9 cellular contexts compared by ENCODE assay signal in the genomic region with DNA sequence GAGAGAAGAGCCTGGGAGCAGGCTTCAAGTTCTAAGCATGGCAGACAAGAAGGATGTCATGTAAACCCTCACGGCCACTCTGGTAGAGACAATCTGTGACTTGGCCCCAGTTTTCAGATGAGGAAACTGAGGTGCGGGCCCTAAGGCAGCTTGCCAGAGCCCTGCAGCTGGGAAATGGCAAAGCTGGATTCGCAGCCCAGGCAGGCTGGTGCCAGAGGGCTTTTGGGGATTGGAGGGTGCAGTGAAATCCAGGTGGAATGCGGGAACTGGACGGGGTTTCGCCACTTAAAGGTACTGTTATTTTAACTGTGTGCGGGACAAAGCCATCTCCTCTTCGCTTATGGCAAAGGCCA. TPM values are rescaled to one million over a fixed set of nuclear protein-coding genes. Genes with fewer than 3 reads are reported as not detected.
DNase-seq lines count a peak whose midpoint lies in the region; ATAC-seq, FAIRE-seq and TF ChIP-seq lines count a peak whose summit lies in the region.
"Had no signal": no experiment of that assay in that cellular context is flagged by ENCODE, and none has a peak within 500 bp of the region (broad histone marks: within the 10 kb centered on the region; RNA-seq: fewer than 3 reads in every experiment).

No MANE protein-coding gene starts in this region.

- no peak overlapping the region for H3K4me3 Mint-ChIP-seq in T-cell

- H3K4me1 ChIP-seq in BLaER1 treated with 17β-estradiol and CSF1 and Interleukin-3, amounts not matched to agents 10 nM and 100 nM = peaks cover 14 to 29% (median 19%) of the 10 kb centered on the region in 10 experiments
- H3K4me1 ChIP-seq in MM.1S (ENCODE audit: low read length) (0 out of 2 replicates have a peak, but pooled peaks cover 2% of the 10 kb centered on the region), duodenal mucosa (ENCODE audit: control insufficient read depth in 1 of 2, insufficient read depth in 2 of 2, low read length in 2 of 2) (peaks cover 24 to 51% of the 10 kb centered on the region in 2 donors), pancreas (peaks cover 4 to 18% (median 12%) of the 10 kb centered on the region in 3 donors)

- CTCF ChIA-PET in T-cell (lab: Charles Lee) = no interaction called here

- H3K36me3 ChIP-seq in BLaER1 treated with 17β-estradiol and CSF1 and Interleukin-3, amounts not matched to agents 10 nM and 100 nM = no peaks in the 10 kb centered on the region
- no peaks in the 10 kb centered on the region for H3K36me3 ChIP-seq in MM.1S (replicated peaks; ENCODE audit: insufficient read depth, low read length)
- peaks cover 0 to 5% of the 10 kb centered on the region in 2 donors for H3K36me3 ChIP-seq in duodenal mucosa (ENCODE audit: control insufficient read depth in 1 of 2, insufficient read depth in 2 of 2, low read length in 2 of 2)
- no peaks in the 10 kb centered on the region for H3K36me3 ChIP-seq in pancreas

- H3K9me3 Mint-ChIP-seq in T-cell = no peaks in the 10 kb centered on the region

- H3K79me2 ChIP-seq in MM.1S (ENCODE audit: low read length) = no peaks in the 10 kb centered on the region

- peak overlapping the region; percentile 67; the same call in 1 of the 2 replicates for H2AFZ ChIP-seq in MM.1S (ENCODE audit: low read length)

- peaks cover 4 to 9% (median 8%) of the 10 kb centered on the region in 3 donors for H3K4me1 Mint-ChIP-seq in T-cell

- 2 to 9% methylated on average over 8 of the region's 8 CpGs for WGBS in pancreas, 2 donors

- ATAC-seq in pancreas = peak; percentile 0 to 1 (median 0)
- no peak for ATAC-seq in T-cell (replicated peaks in 1 of 4)
- no peak for ATAC-seq in GM18858 (IDR thresholded peaks at IDR 0.05; ENCODE audit: unreplicated experiment)
- no peak for ATAC-seq in HG02973 (IDR thresholded peaks at IDR 0.05; ENCODE audit: unreplicated experiment)

- H3K27ac ChIP-seq in BLaER1 treated with 17β-estradiol and CSF1 and Interleukin-3, amounts not matched to agents 10 nM and 100 nM = peak overlapping the region; percentile 47 to 80 (median 66); a peak in 20 of 22 replicates
- no peak overlapping the region for H3K27ac ChIP-seq in MM.1S (ENCODE audit: low read length)
- H3K27ac ChIP-seq in duodenal mucosa (ENCODE audit: low read depth, low read length) = peak overlapping the region; percentile 90
- H3K27ac ChIP-seq in pancreas = peak overlapping the region; percentile 88 to 96 (median 90)

- peaks cover 8 to 23% of the 10 kb centered on the region in 2 donors for H3K27me3 Mint-ChIP-seq in T-cell

- peaks cover 0 to 7% (median 0%) of the 10 kb centered on the region in 11 experiments; a peak in 1 of 22 replicates for H4K20me1 ChIP-seq in BLaER1 treated with 17β-estradiol and CSF1 and Interleukin-3, amounts not matched to agents 10 nM and 100 nM
- H4K20me1 ChIP-seq in MM.1S (ENCODE audit: insufficient read depth, low read length) = no peaks in the 10 kb centered on the region

- peaks cover 0 to 40% (median 35%) of the 10 kb centered on the region in 11 experiments; a peak in 19 of 22 replicates for H3K27me3 ChIP-seq in BLaER1 treated with 17β-estradiol and CSF1 and Interleukin-3, amounts not matched to agents 10 nM and 100 nM
- H3K27me3 ChIP-seq in MM.1S (replicated peaks; ENCODE audit: insufficient read depth, low read length) (no peaks in the 10 kb centered on the region), duodenal mucosa (ENCODE audit: control insufficient read depth in 1 of 2, insufficient read depth in 2 of 2, low read length in 2 of 2) (no peaks in the 10 kb centered on the region), pancreas (no peaks in the 10 kb centered on the region)

- H3K4me3 ChIP-seq in BLaER1 treated with 17β-estradiol and CSF1 and Interleukin-3, amounts not matched to agents 10 nM and 100 nM = no peak overlapping the region
- H3K4me3 ChIP-seq in MM.1S (ENCODE audit: low read length) = no peak overlapping the region
- peak overlapping the region; percentile 43 to 46 for H3K4me3 ChIP-seq in duodenal mucosa (ENCODE audit: low read depth in 1 of 2, low read length in 2 of 2)
- peak overlapping the region in 2 of 4 donors; percentile 38 to 57 for H3K4me3 ChIP-seq in pancreas

- DNase-seq in MM.1S (no peak), pancreas (peak in 1 of 6 donors; percentile 56), T-cell (no peak), NCI-H1694 treated with DMSO at 0.1 percent for 48 hours (lab: John Stamatoyannopoulos, UW) (no peak)

- H3K9ac ChIP-seq in BLaER1 treated with 17β-estradiol and CSF1 and Interleukin-3, amounts not matched to agents 10 nM and 100 nM = peak overlapping the region; percentile 37 to 68 (median 55); a peak in 17 of 22 replicates
- H3K9ac ChIP-seq in MM.1S (ENCODE audit: low read length) (no peak overlapping the region), duodenal mucosa (ENCODE audit: low read depth in 1 of 2, low read length in 2 of 2) (peak overlapping the region; percentile 39 to 84)

- H3K9me2 ChIP-seq in MM.1S (replicated peaks; ENCODE audit: insufficient read depth, low read length) = no peaks in the 10 kb centered on the region

- peak overlapping the region; percentile 40 to 98 (median 76); a peak in 21 of 22 replicates for H3K4me2 ChIP-seq in BLaER1 treated with 17β-estradiol and CSF1 and Interleukin-3, amounts not matched to agents 10 nM and 100 nM
- H3K4me2 ChIP-seq in MM.1S (ENCODE audit: low read depth, low read length) = peak overlapping the region; percentile 92; the same call in 1 of the 2 replicates

- no peak for FAIRE-seq in pancreas (lab: Jason Lieb, UNC)
- FAIRE-seq: islet of Langerhans had no signal

- intact Hi-C loops in pancreas (cut with DNase I) = no loop called here

- POLR2A ChIA-PET in T-cell (lab: Charles Lee) = no interaction called here

- no peaks in the 10 kb centered on the region; a peak in 1 of 22 replicates for H3K9me3 ChIP-seq in BLaER1 treated with 17β-estradiol and CSF1 and Interleukin-3, amounts not matched to agents 10 nM and 100 nM (replicated peaks in 1 of 11)
- H3K9me3 ChIP-seq in MM.1S (replicated peaks; ENCODE audit: insufficient read depth, low read length) (no peaks in the 10 kb centered on the region), duodenal mucosa (ENCODE audit: control insufficient read depth in 1 of 2, low read length in 2 of 2) (no peaks in the 10 kb centered on the region), pancreas (no peaks in the 10 kb centered on the region)

- no peaks in the 10 kb centered on the region for H3F3A ChIP-seq in MM.1S (ENCODE audit: insufficient read depth, low read length)

- TF ChIP-seq CTCF in MM.1S (IDR thresholded peaks at IDR 0.05; ENCODE audit: low read length) (no peak), pancreas (IDR thresholded peaks at IDR 0.05) (no peak)

- H3K36me3 Mint-ChIP-seq in T-cell = no peaks in the 10 kb centered on the region

- H3K27ac Mint-ChIP-seq in T-cell = no peak overlapping the region

RNA-seq across cellular contexts. Expression of a gene that starts 0.5 kb away (rescaled TPM):
- total RNA-seq in pancreas = 1 to 10 TPM; 3.6 to 4.5 (median 3.8) TPM
- 10 to 100 TPM; 14.3 to 15.9 TPM for polyA plus RNA-seq in pancreas
- 1 to 10 TPM in 3 of 5 donors, under 1 TPM in 2; 0.41 to 2.8 (median 1.1) TPM for total RNA-seq in T-cell

RNA-seq across cellular contexts. Expression of a gene that starts 15.5 kb away (rescaled TPM):
- 1 to 10 TPM in 2 of 6 donors, under 1 TPM in 4; 0.37 to 1.7 (median 0.81) TPM for total RNA-seq in pancreas
- 10 to 100 TPM in 1 of 2 donors, 1 to 10 TPM in 1; 6.3 to 23.8 TPM for polyA plus RNA-seq in pancreas
- not detected for total RNA-seq in T-cell

RNA-seq across cellular contexts. Expression of a gene that starts 53.6 kb away (rescaled TPM):
- total RNA-seq in pancreas (10 to 100 TPM in 2 of 6 donors, 1 to 10 TPM in 4; 4.3 to 11.2 (median 9.1) TPM), T-cell (10 to 100 TPM in 1 of 5 donors, 1 to 10 TPM in 4; 7.2 to 10.3 (median 9.1) TPM)
- 1 to 10 TPM; 5.4 to 8.7 TPM for polyA plus RNA-seq in pancreas

Comparison
In these comparisons a context has a peak if more than half of its experiments do, and no peak if none do; other contexts are left out.
1. H3K4me3 ChIP-seq: peak in duodenal mucosa (2 of 2); none in BLaER1 treated with 17β-estradiol and CSF1 and Interleukin-3, amounts not matched to agents 10 nM and 100 nM (0 of 10) and MM.1S (single experiment).
2. ATAC-seq: peak in pancreas (4 of 4); none in T-cell (0 of 4), GM18858 (single experiment) and HG02973 (single experiment).